8 cellular contexts compared by ENCODE assay signal in genomic region chr6:4018194-4019111, GRCh38.
DNase-seq lines count a peak whose midpoint lies in the region; ATAC-seq lines count a peak whose summit lies in the region.

No MANE protein-coding gene starts in this region.

- in situ Hi-C loops in Caki2 (cut with HindIII; ENCODE audit: low pct_unique_long_range_greater_than_20kb, low sequenced_read_pairs) = no loop called here

- peaks cover 44 to 71% of the 10 kb centered on the region in 2 donors for H3K4me1 Mint-ChIP-seq in effector memory CD8-positive, alpha-beta T cell (ENCODE audit: low read depth in 2 of 2)
- H3K4me1 Mint-ChIP-seq in memory B cell = peaks cover 34% of the 10 kb centered on the region

- ATAC-seq in GM21367 (IDR thresholded peaks at IDR 0.05; ENCODE audit: unreplicated experiment) (peak; percentile 62), memory B cell (ENCODE audit: low read depth) (peak; percentile 67)
- peak; percentile 68 for ATAC-seq in effector memory CD8-positive, alpha-beta T cell (replicated peaks)

- H3K9me3 Mint-ChIP-seq in effector memory CD8-positive, alpha-beta T cell = no peaks in the 10 kb centered on the region
- H3K9me3 Mint-ChIP-seq in memory B cell = no peaks in the 10 kb centered on the region

- peak overlapping the region; percentile 99 for H3K27ac Mint-ChIP-seq in effector memory CD8-positive, alpha-beta T cell
- peak overlapping the region; percentile 99 for H3K27ac Mint-ChIP-seq in memory B cell

- peaks cover 41% of the 10 kb centered on the region for H3K36me3 Mint-ChIP-seq in effector memory CD8-positive, alpha-beta T cell (ENCODE audit: insufficient read depth)
- H3K36me3 Mint-ChIP-seq in memory B cell = peaks cover 5% of the 10 kb centered on the region

- peak overlapping the region; percentile 95 to 97 for H3K4me3 Mint-ChIP-seq in effector memory CD8-positive, alpha-beta T cell
- H3K4me3 Mint-ChIP-seq in memory B cell = peak overlapping the region; percentile 99

- no peaks in the 10 kb centered on the region for H3K27me3 Mint-ChIP-seq in effector memory CD8-positive, alpha-beta T cell
- H3K27me3 Mint-ChIP-seq in memory B cell = no peaks in the 10 kb centered on the region

- peak; percentile 98 for DNase-seq in Caki2 (ENCODE audit: low read depth)
- peak; percentile 95 for DNase-seq in HT1080 (ENCODE audit: low read depth)
- DNase-seq in NK-92 treated with Interleukin-12 subunit alpha and Interleukin-12 subunit beta, amount 100 ng/mL, for 24 hours (lab: John Stamatoyannopoulos, UW) = peak; percentile 96
- peak; percentile 94 to 95 for DNase-seq in activated CD8-positive, alpha-beta memory T cell treated with anti-CD3 and anti-CD28 coated beads for 4 hours (ENCODE audit: low read depth in 2 of 2)
- peak; percentile 89 to 93 (median 90) for DNase-seq in effector memory CD8-positive, alpha-beta T cell
- DNase-seq in memory B cell (ENCODE audit: low spot score in 2 of 2) = peak; percentile 86 to 91
- DNase-seq in stimulated activated CD8-positive, alpha-beta memory T cell treated with anti-CD3 and anti-CD28 coated beads, Interleukin-12 subunit alpha, Interleukin-12 subunit beta, amount 100 ng/mL, for 1 hour (ENCODE audit: low read depth) = peak; percentile 93

Comparison
In these comparisons a context has a peak if more than half of its experiments do, and no peak if none do; other contexts are left out.
1. Peak in every context shown above with its lines: DNase-seq and ATAC-seq.